ENCODE assay signal across 8 cellular contexts in genomic region chr15:99250494-99251435, GRCh38. TPM values are rescaled to one million over a fixed set of nuclear protein-coding genes. Genes with fewer than 3 reads are reported as not detected.
DNase-seq lines count a peak whose midpoint lies in the region; ATAC-seq and TF ChIP-seq lines count a peak whose summit lies in the region.

No MANE protein-coding gene starts in this region.

- H3K27me3 ChIP-seq in trophoblast cell (ENCODE audit: insufficient read depth, low read length) (no peaks in the 10 kb centered on the region), transverse colon (no peaks in the 10 kb centered on the region)

- H3K27ac ChIP-seq in trophoblast cell (ENCODE audit: low read depth, low read length): peak overlapping the region; percentile 60
- peak overlapping the region; percentile 92 to 95 (median 94) for H3K27ac ChIP-seq in transverse colon

- no peak overlapping the region for H2BK120ac ChIP-seq in trophoblast cell (ENCODE audit: insufficient read depth, low read length, poor library complexity)

- ATAC-seq in HG02642 (IDR thresholded peaks at IDR 0.05; ENCODE audit: poor library complexity, unreplicated experiment): peak; percentile 97

- peak overlapping the region; percentile 6 for H2AFZ ChIP-seq in trophoblast cell (ENCODE audit: insufficient read depth, low read length, poor library complexity)

- peak; percentile 95 for TF ChIP-seq POLR2A in transverse colon (IDR thresholded peaks at IDR 0.05)

- H4K91ac ChIP-seq in trophoblast cell (ENCODE audit: low read depth, low read length): peak overlapping the region; percentile 1

- peak; percentile 96 for DNase-seq in GM12864 (ENCODE audit: low read depth)
- DNase-seq in NCI-H1105 (lab: John Stamatoyannopoulos, UW): peak; percentile 100
- DNase-seq in SKM-1 (lab: John Stamatoyannopoulos, UW; ENCODE audit: unreplicated experiment): peak; percentile 98
- peak; percentile 89 for DNase-seq in activated naive CD8-positive, alpha-beta T cell treated with anti-CD3 and anti-CD28 coated beads, Interleukin-2, amount 50 U/mL, for 16 hours (ENCODE audit: low read depth, low spot score)
- peak; percentile 99 for DNase-seq in cardiac septum (ENCODE audit: low spot score)
- DNase-seq in trophoblast cell: peak; percentile 99 to 100
- DNase-seq in transverse colon: peak; percentile 99

- peak overlapping the region; percentile 50 for H3K14ac ChIP-seq in trophoblast cell (ENCODE audit: low read length)

- H3K36me3 ChIP-seq in trophoblast cell (ENCODE audit: control insufficient read depth in 1 of 2, insufficient read depth in 2 of 2, low read length in 2 of 2): no peaks in the 10 kb centered on the region
- no peaks in the 10 kb centered on the region for H3K36me3 ChIP-seq in transverse colon

- peaks cover 3% of the 10 kb centered on the region for H3K79me2 ChIP-seq in trophoblast cell (ENCODE audit: control insufficient read depth, insufficient read depth, low read length, poor library complexity)

- no peak overlapping the region for H3K4ac ChIP-seq in trophoblast cell (ENCODE audit: low read depth, low read length)

- H3K4me2 ChIP-seq in trophoblast cell (ENCODE audit: low read length): peak overlapping the region; percentile 76

- TF ChIP-seq CTCF in GM12864 (IDR thresholded peaks at IDR 0.05; ENCODE audit: low read depth, low read length, missing control alignments) (no peak), transverse colon (IDR thresholded peaks at IDR 0.05) (no peak)

- in situ Hi-C loops in transverse colon (cut with MboI; ENCODE audit: low pct_ligation_motif_present in 1 of 4, low pct_unique_long_range_greater_than_20kb in 1 of 4, low sequenced_read_pairs in 3 of 4): loop anchor here in 1 of 4 donors (25.0 kb wide), 1 partner anchor 312 kb away; the partner anchor contains the start of gene MEF2A

- H2BK5ac ChIP-seq in trophoblast cell (ENCODE audit: low read depth, low read length, poor library complexity): peak overlapping the region; percentile 1

- H3K4me3 ChIP-seq in GM12864 (ENCODE audit: low read depth, low read length): peak overlapping the region; percentile 75
- H3K4me3 ChIP-seq in trophoblast cell (ENCODE audit: low read depth, low read length): peak overlapping the region; percentile 66
- H3K4me3 ChIP-seq in transverse colon: peak overlapping the region; percentile 26 to 88 (median 74)

- no peak for TF ChIP-seq EP300 in transverse colon (IDR thresholded peaks at IDR 0.05; ENCODE audit: low read depth)

- intact Hi-C loops in cardiac septum (cut with DNase I): no loop called here
- intact Hi-C loops in transverse colon (cut with DNase I; ENCODE audit: low total_unique reads): no loop called here

- H3K79me1 ChIP-seq in trophoblast cell (ENCODE audit: low read length): peaks cover 3% of the 10 kb centered on the region

- H2AK5ac ChIP-seq in trophoblast cell (ENCODE audit: low read length): peak overlapping the region; percentile 15

- H3K4me1 ChIP-seq in trophoblast cell (ENCODE audit: control insufficient read depth in 1 of 2, insufficient read depth in 2 of 2, low read length in 2 of 2) (peaks cover 2 to 5% of the 10 kb centered on the region in 2 experiments), transverse colon (peaks cover 9 to 61% (median 39%) of the 10 kb centered on the region in 4 donors)

- no peak overlapping the region for H4K12ac ChIP-seq in trophoblast cell (ENCODE audit: low read depth, low read length)

- WGBS in trophoblast cell (ENCODE audit: extremely low coverage, insufficient coverage, insufficient read length): no CpG with 5 or more reads among the region's 51 CpGs
- WGBS in transverse colon (ENCODE audit: low coverage in 1 of 2), 2 donors: 5 to 30% methylated on average over 7 to 41 of the region's 51 CpGs

- no peak overlapping the region for H3K23ac ChIP-seq in trophoblast cell (ENCODE audit: low read length)

- H3K9ac ChIP-seq in trophoblast cell (ENCODE audit: low read length): peak overlapping the region; percentile 95

- H3K9me3 ChIP-seq in trophoblast cell (ENCODE audit: insufficient read depth, low read depth, low read length): no peaks in the 10 kb centered on the region
- no peaks in the 10 kb centered on the region for H3K9me3 ChIP-seq in transverse colon

- H4K8ac ChIP-seq in trophoblast cell (ENCODE audit: low read depth, low read length): peak overlapping the region; percentile 55

- no peak overlapping the region for H3K18ac ChIP-seq in trophoblast cell (ENCODE audit: low read length)

- no peak overlapping the region for H2BK12ac ChIP-seq in trophoblast cell (ENCODE audit: low read length)

RNA-seq across cellular contexts. Expression of gene LRRC28, which starts 0.5 kb away (rescaled TPM):
- total RNA-seq in cardiac septum: 20.9 TPM
- polyA plus RNA-seq in trophoblast cell (2013): 18.4 and 18.5 TPM in 2 replicates
- 10 to 100 TPM; 56.5 to 82.7 (median 64.2) TPM for total RNA-seq in transverse colon

RNA-seq across cellular contexts. Expression of gene TTC23, which starts 1.4 kb away (rescaled TPM):
- total RNA-seq in cardiac septum (13.5 TPM), transverse colon (10 to 100 TPM in 2 of 4 donors, 1 to 10 TPM in 2; 7.8 to 23.5 (median 12.5) TPM)
- polyA plus RNA-seq in trophoblast cell (2013): 16.5 and 19.2 TPM in 2 replicates

Comparison
In these comparisons a context has a peak if more than half of its experiments do, and no peak if none do; other contexts are left out.
1. Peak in every context shown above with its lines: DNase-seq, ATAC-seq, H3K4me3 ChIP-seq and H3K27ac ChIP-seq.